17 cellular contexts compared by ENCODE assay signal in genomic region chr5:7747728-7748127, GRCh38.
DNase-seq lines count a peak whose midpoint lies in the region; ATAC-seq and TF ChIP-seq lines count a peak whose summit lies in the region.
"Had no signal": no experiment of that assay in that cellular context is flagged by ENCODE, and none has a peak within 500 bp of the region (broad histone marks: within the 10 kb centered on the region; RNA-seq: fewer than 3 reads in every experiment).

No MANE protein-coding gene starts in this region.

- H3K4me2 ChIP-seq in hepatocyte: no peak overlapping the region
- H3K4me2 ChIP-seq: A549; BLaER1 treated with 17β-estradiol and CSF1 and Interleukin-3, amounts not matched to agents 10 nM and 100 nM had no signal

- H3K4me1 ChIP-seq in left lung (no peaks in the 10 kb centered on the region), lung (ENCODE audit: control insufficient read depth in 2 of 2, insufficient read depth in 2 of 2, low read length in 2 of 2) (no peaks in the 10 kb centered on the region), upper lobe of right lung (no peaks in the 10 kb centered on the region), hepatocyte (ENCODE audit: insufficient read depth) (no peaks in the 10 kb centered on the region)
- H3K4me1 ChIP-seq: A549, Caco-2 had no signal

- H3K27ac ChIP-seq in left lung (no peak overlapping the region), lung (ENCODE audit: low read depth in 1 of 2, low read length in 1 of 2) (no peak overlapping the region), upper lobe of right lung (no peak overlapping the region), hepatocyte (no peak overlapping the region)
- H3K27ac ChIP-seq: 22Rv1; A549; BLaER1 treated with 17β-estradiol and CSF1 and Interleukin-3, amounts not matched to agents 10 nM and 100 nM; C4-2B had no signal

- H3K27me3 ChIP-seq in left lung (peaks cover 0 to 8% of the 10 kb centered on the region in 2 donors), lung (ENCODE audit: control insufficient read depth, insufficient read depth) (no peaks in the 10 kb centered on the region), upper lobe of right lung (peaks cover 4% of the 10 kb centered on the region), hepatocyte (peaks cover 5% of the 10 kb centered on the region)

- H3K4me3 ChIP-seq in left lung (no peak overlapping the region), lung (no peak overlapping the region), upper lobe of right lung (no peak overlapping the region), hepatocyte (no peak overlapping the region)
- H3K4me3 ChIP-seq: A549; BLaER1 treated with 17β-estradiol and CSF1 and Interleukin-3, amounts not matched to agents 10 nM and 100 nM had no signal

- peak; percentile 61 for ATAC-seq in left lung
- ATAC-seq in lung (ENCODE audit: insufficient read depth, low FRiP score): peak; percentile 14
- peak; percentile 66 for ATAC-seq in upper lobe of right lung
- ATAC-seq: A549; CD8-positive, alpha-beta T cell had no signal

- WGBS in lung, 2 donors: 59 to 82% methylated on average over 6 of the region's 6 CpGs
- WGBS in hepatocyte (ENCODE audit: low lambda C conversion rate, missing lambda C conversion rate): 97% methylated on average over 6 of the region's 6 CpGs

- TF ChIP-seq CTCF in left lung (IDR thresholded peaks at IDR 0.05): no peak
- no peak for TF ChIP-seq CTCF in lung (IDR thresholded peaks at IDR 0.05; ENCODE audit: control extremely low read depth, extremely low read depth)
- TF ChIP-seq CTCF in upper lobe of right lung (IDR thresholded peaks at IDR 0.05): no peak
- TF ChIP-seq CTCF in hepatocyte (IDR thresholded peaks at IDR 0.05; ENCODE audit: poor library complexity): no peak

- H2AFZ ChIP-seq in hepatocyte: no peak overlapping the region

- H3K9me3 ChIP-seq in left lung: no peaks in the 10 kb centered on the region
- peaks cover 0 to 2% of the 10 kb centered on the region in 2 donors for H3K9me3 ChIP-seq in lung (ENCODE audit: control insufficient read depth in 2 of 2, insufficient read depth in 1 of 2, low read length in 1 of 2)
- H3K9me3 ChIP-seq in upper lobe of right lung: no peaks in the 10 kb centered on the region
- no peaks in the 10 kb centered on the region for H3K9me3 ChIP-seq in hepatocyte (ENCODE audit: low read depth)
- H3K9me3 ChIP-seq: A549; BLaER1 treated with 17β-estradiol and CSF1 and Interleukin-3, amounts not matched to agents 10 nM and 100 nM; Caco-2 had no signal

- no peaks in the 10 kb centered on the region for H3K9me2 ChIP-seq in hepatocyte (replicated peaks; ENCODE audit: insufficient read depth)

- intact Hi-C loops in left lung (cut with DNase I) (no loop called here), upper lobe of right lung (cut with DNase I) (no loop called here)

- no peaks in the 10 kb centered on the region for H3K79me2 ChIP-seq in hepatocyte

- DNase-seq in left lung (no peak), lung (ENCODE audit: low spot score) (no peak), upper lobe of right lung (no peak), kidney glomerular epithelial cell (lab: John Stamatoyannopoulos, UW) (no peak), hepatocyte (ENCODE audit: low spot score) (no peak)
- DNase-seq in NK-92 treated with Interleukin-12 subunit alpha and Interleukin-12 subunit beta, amount 100 ng/mL, for 24 hours (lab: John Stamatoyannopoulos, UW): no peak
- DNase-seq: AML-193; Caco-2; Calu3; CD4-positive, alpha-beta T cell; CD8-positive, alpha-beta T cell; DMS79 treated with DMSO at 0.1 percent for 48 hours; GF-D8 had no signal

- H4K20me1 ChIP-seq in hepatocyte (ENCODE audit: insufficient read depth, poor library complexity, severe bottlenecking): no peaks in the 10 kb centered on the region

- H3K36me3 ChIP-seq in left lung (no peaks in the 10 kb centered on the region), lung (ENCODE audit: control insufficient read depth in 2 of 2, insufficient read depth in 2 of 2, low read length in 2 of 2) (no peaks in the 10 kb centered on the region), upper lobe of right lung (no peaks in the 10 kb centered on the region), hepatocyte (replicated peaks; ENCODE audit: insufficient read depth, low read depth) (no peaks in the 10 kb centered on the region)
- H3K36me3 ChIP-seq: BLaER1 treated with 17β-estradiol and CSF1 and Interleukin-3, amounts not matched to agents 10 nM and 100 nM had no signal

Comparison
In these comparisons a context has a peak if more than half of its experiments do, and no peak if none do; other contexts are left out.
1. ATAC-seq: peak in every context shown above with its lines; median percentile 66 in upper lobe of right lung; 61 in left lung; 14 in lung.